24 cellular contexts compared by ENCODE assay signal in the genomic region with DNA sequence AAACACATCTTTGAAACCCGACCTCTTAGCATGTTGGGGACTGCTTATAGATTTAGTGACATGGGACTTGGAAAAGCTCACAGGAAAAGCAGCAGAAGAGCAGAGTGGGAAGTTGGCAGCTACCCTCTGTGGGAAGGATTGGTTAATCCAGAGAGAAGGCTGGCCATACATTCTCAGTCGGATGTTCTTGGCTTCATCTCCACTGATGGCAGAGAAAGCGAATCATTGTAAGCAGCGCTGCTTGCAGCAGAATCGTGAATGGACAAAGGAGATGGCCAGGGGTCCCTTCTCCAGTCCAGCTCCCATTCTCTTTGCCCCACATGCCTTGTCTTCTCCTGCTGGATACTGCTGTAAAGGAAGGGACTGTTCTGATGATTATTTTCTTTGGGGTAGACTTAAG.
"Had no signal": no experiment of that assay in that cellular context is flagged by ENCODE, and none has a peak within 500 bp of the region (broad histone marks: within the 10 kb centered on the region; RNA-seq: fewer than 3 reads in every experiment).

No MANE protein-coding gene starts in this region.

- H3K79me2 ChIP-seq: hepatocyte had no signal

- H3K9me3 Mint-ChIP-seq: activated CD4-positive, alpha-beta memory T cell treated with anti-CD3 and anti-CD28 coated beads, Interleukin-2, amount 10 ng/mL, durations not matched to agents 7 days and 5 days; activated CD4-positive, alpha-beta T cell treated with anti-CD3 and anti-CD28 coated beads, Interleukin-2, amount 10 ng/mL, durations not matched to agents 24 days and 14 days; activated naive CD4-positive, alpha-beta T cell treated with anti-CD3 and anti-CD28 coated beads, Interleukin-2, amount 10 ng/mL, durations not matched to agents 7 days and 5 days; effector memory CD8-positive, alpha-beta T cell; naive thymus-derived CD8-positive, alpha-beta T cell; stimulated activated naive CD8-positive, alpha-beta T cell treated with anti-CD3 and anti-CD28 coated beads, Interleukin-15, Interleukin-2, amounts not matched to agents 100 ng/mL and 50 ng/mL, for 24 hours; T-cell; T-helper 2 cell treated with Interferon-gamma antibody and Interleukin-4, amounts not matched to agents 5 μg/mL and 100 μg/mL, for 36 hours had no signal

- H3K4me3 ChIP-seq: hepatocyte, pancreas, right lobe of liver, skin epidermis, suprapubic skin, transverse colon, uterus had no signal

- ATAC-seq: activated CD4-positive, CD25-positive, alpha-beta regulatory T cell treated with anti-CD3 and anti-CD28 coated beads, Interleukin-2, amount 50 U/mL, for 24 hours; effector memory CD8-positive, alpha-beta T cell; esophagus mucosa; left cardiac atrium; naive thymus-derived CD8-positive, alpha-beta T cell; T-cell had no signal

- H3K4me1 Mint-ChIP-seq: activated CD4-positive, alpha-beta memory T cell treated with anti-CD3 and anti-CD28 coated beads, Interleukin-2, amount 10 ng/mL, durations not matched to agents 7 days and 5 days; activated CD4-positive, alpha-beta T cell treated with anti-CD3 and anti-CD28 coated beads, Interleukin-2, amount 10 ng/mL, durations not matched to agents 24 days and 14 days; activated naive CD4-positive, alpha-beta T cell treated with anti-CD3 and anti-CD28 coated beads, Interleukin-2, amount 10 ng/mL, durations not matched to agents 7 days and 5 days; naive thymus-derived CD8-positive, alpha-beta T cell; T-cell had no signal

- H3K4me1 ChIP-seq: pancreas, suprapubic skin, uterus had no signal

- H3K4me2 ChIP-seq: hepatocyte had no signal

- H2AFZ ChIP-seq: hepatocyte had no signal

- H3K4me3 Mint-ChIP-seq: activated CD4-positive, alpha-beta memory T cell treated with anti-CD3 and anti-CD28 coated beads, Interleukin-2, amount 10 ng/mL, durations not matched to agents 7 days and 5 days; activated CD4-positive, alpha-beta T cell treated with anti-CD3 and anti-CD28 coated beads, Interleukin-2, amount 10 ng/mL, durations not matched to agents 24 days and 14 days; activated naive CD4-positive, alpha-beta T cell treated with anti-CD3 and anti-CD28 coated beads, Interleukin-2, amount 10 ng/mL, durations not matched to agents 7 days and 5 days; effector memory CD8-positive, alpha-beta T cell; naive thymus-derived CD8-positive, alpha-beta T cell; stimulated activated naive CD8-positive, alpha-beta T cell treated with anti-CD3 and anti-CD28 coated beads, Interleukin-15, Interleukin-2, amounts not matched to agents 100 ng/mL and 50 ng/mL, for 24 hours; T-cell; T-helper 2 cell treated with Interferon-gamma antibody and Interleukin-4, amounts not matched to agents 5 μg/mL and 100 μg/mL, for 36 hours had no signal

- H3K36me3 ChIP-seq: pancreas, right lobe of liver, suprapubic skin, transverse colon, uterus had no signal

- H3K27ac Mint-ChIP-seq: activated CD4-positive, alpha-beta memory T cell treated with anti-CD3 and anti-CD28 coated beads, Interleukin-2, amount 10 ng/mL, durations not matched to agents 7 days and 5 days; activated CD4-positive, alpha-beta T cell treated with anti-CD3 and anti-CD28 coated beads, Interleukin-2, amount 10 ng/mL, durations not matched to agents 24 days and 14 days; activated naive CD4-positive, alpha-beta T cell treated with anti-CD3 and anti-CD28 coated beads, Interleukin-2, amount 10 ng/mL, durations not matched to agents 7 days and 5 days; effector memory CD8-positive, alpha-beta T cell; naive thymus-derived CD8-positive, alpha-beta T cell; stimulated activated naive CD8-positive, alpha-beta T cell treated with anti-CD3 and anti-CD28 coated beads, Interleukin-15, Interleukin-2, amounts not matched to agents 100 ng/mL and 50 ng/mL, for 24 hours; T-cell; T-helper 2 cell treated with Interferon-gamma antibody and Interleukin-4, amounts not matched to agents 5 μg/mL and 100 μg/mL, for 36 hours had no signal

- H3K9me3 ChIP-seq: pancreas, right lobe of liver, suprapubic skin, transverse colon, uterus had no signal

- H3K36me3 Mint-ChIP-seq: activated naive CD4-positive, alpha-beta T cell treated with anti-CD3 and anti-CD28 coated beads, Interleukin-2, amount 10 ng/mL, durations not matched to agents 7 days and 5 days; naive thymus-derived CD8-positive, alpha-beta T cell; T-cell had no signal

- H3K27ac ChIP-seq: hepatocyte, pancreas, right lobe of liver, skin epidermis, suprapubic skin, transverse colon, uterus, VCaP had no signal

- H3K27me3 ChIP-seq: hepatocyte, pancreas, right lobe of liver, suprapubic skin, transverse colon, uterus had no signal

- DNase-seq: activated CD4-positive, alpha-beta memory T cell treated with anti-CD3 and anti-CD28 coated beads, Interleukin-2, amount 10 ng/mL, durations not matched to agents 7 days and 5 days; activated CD4-positive, alpha-beta T cell treated with anti-CD3 and anti-CD28 coated beads, Interleukin-2, amount 10 ng/mL, durations not matched to agents 24 days and 14 days; activated effector memory CD4-positive, alpha-beta T cell treated with anti-CD3 and anti-CD28 coated beads, Interleukin-2, amount 50 U/mL, for 16 hours; activated naive CD4-positive, alpha-beta T cell treated with anti-CD3 and anti-CD28 coated beads, Interleukin-2, amount 10 ng/mL, durations not matched to agents 7 days and 5 days; activated T-cell treated with anti-CD3 and anti-CD28 coated beads for 4 hours; effector memory CD8-positive, alpha-beta T cell; foreskin melanocyte; glutamatergic neuron; left cardiac atrium; naive thymus-derived CD8-positive, alpha-beta T cell; pancreas; stimulated activated CD4-positive, alpha-beta T cell treated with anti-CD3 and anti-CD28 coated beads, Interleukin-1b, Interleukin-23, amount 100 ng/mL, for 48 hours; T-cell; uterus had no signal
